Comparison of ENCODE assay signal across 8 cellular contexts in the genomic region with DNA sequence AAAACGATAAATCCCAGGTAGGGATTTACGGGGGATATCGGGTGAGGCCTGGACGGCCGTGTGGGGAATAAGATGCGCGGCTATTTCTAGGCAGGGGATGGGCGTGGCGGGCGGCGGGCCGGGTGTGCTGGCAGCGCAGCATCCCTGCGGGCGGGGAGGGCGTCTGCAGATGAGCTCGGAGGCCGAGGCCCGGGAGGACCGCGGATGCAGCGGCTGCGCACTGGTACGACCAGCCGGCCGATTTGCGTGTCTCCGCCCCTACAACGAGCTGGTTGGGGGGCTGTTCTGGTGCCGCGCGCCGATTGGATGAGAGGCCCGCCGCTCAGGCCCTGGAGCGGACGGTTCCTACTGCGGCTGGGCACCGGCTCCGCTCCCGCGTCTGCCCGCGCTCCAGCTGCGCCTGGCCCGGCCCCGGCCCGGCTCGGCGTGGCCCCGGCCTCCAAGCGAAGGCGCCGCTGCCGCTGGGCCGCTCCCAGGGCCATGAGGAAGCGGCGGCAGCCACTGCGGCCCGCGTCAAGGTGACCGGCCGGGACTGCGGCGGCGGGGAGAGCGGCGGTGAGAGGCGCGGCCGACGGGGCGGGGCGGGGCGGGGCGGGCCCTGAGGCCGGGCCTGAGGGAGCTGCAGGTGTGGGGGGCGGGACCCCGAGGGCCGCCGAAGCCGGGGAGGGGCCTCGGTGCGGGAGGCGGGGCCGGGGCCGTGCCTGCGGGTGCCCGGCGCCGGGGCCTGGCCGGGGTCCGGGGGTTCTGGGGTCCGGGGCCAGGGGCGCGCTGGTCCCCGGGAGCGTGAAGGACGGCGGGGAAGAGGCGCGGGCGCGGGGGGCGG. TPM values are rescaled to one million over a fixed set of nuclear protein-coding genes. Genes with fewer than 3 reads are reported as not detected.
DNase-seq lines count a peak whose midpoint lies in the region; ATAC-seq and TF ChIP-seq lines count a peak whose summit lies in the region.

A gene with protein sequence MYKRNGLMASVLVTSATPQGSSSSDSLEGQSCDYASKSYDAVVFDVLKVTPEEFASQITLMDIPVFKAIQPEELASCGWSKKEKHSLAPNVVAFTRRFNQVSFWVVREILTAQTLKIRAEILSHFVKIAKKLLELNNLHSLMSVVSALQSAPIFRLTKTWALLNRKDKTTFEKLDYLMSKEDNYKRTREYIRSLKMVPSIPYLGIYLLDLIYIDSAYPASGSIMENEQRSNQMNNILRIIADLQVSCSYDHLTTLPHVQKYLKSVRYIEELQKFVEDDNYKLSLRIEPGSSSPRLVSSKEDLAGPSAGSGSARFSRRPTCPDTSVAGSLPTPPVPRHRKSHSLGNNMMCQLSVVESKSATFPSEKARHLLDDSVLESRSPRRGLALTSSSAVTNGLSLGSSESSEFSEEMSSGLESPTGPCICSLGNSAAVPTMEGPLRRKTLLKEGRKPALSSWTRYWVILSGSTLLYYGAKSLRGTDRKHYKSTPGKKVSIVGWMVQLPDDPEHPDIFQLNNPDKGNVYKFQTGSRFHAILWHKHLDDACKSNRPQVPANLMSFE (plus strand): TSS at position 325 of the 823 bp plus-strand sequence. CDS start 47,508 bp downstream, outside the sequence.

- H3K4me1 ChIP-seq in HUES6 (ENCODE audit: control insufficient read depth, insufficient read depth, low read length) (peaks cover 17% of the 10 kb centered on the region), NT2/D1 (ENCODE audit: insufficient read depth, insufficient read length) (peaks cover 11% of the 10 kb centered on the region), endodermal cell (ENCODE audit: control insufficient read depth, insufficient read depth, low read length) (peaks cover 10% of the 10 kb centered on the region)

- peak within 1 kb of the TSS; percentile 71 for H3K4me3 Mint-ChIP-seq in Calu3 (ENCODE audit: low read depth, unreplicated experiment)
- peak within 1 kb of the TSS; percentile 61 for H3K4me3 Mint-ChIP-seq in endodermal cell

- CTCF ChIA-PET in Calu3 (lab: Charles Lee): interaction anchor here (0.7 kb wide), 1 partner anchor 26 kb away, joined by 5 read pairs; no protein-coding TSS in a partner anchor

- BruUV-seq in Calu3 (replicated peaks; lab: Mats Ljungman, UMichigan): no TSS peak

- H3K9me3 ChIP-seq in HUES6 (ENCODE audit: control insufficient read depth, insufficient read depth, low read depth, low read length) (no peaks in the 10 kb centered on the region), NT2/D1 (ENCODE audit: insufficient read depth, low read length) (no peaks in the 10 kb centered on the region), endodermal cell (ENCODE audit: control insufficient read depth, low read length) (no peaks in the 10 kb centered on the region)

- peak; percentile 88 for DNase-seq in Calu3
- peak; percentile 94 for DNase-seq in NT2/D1 (ENCODE audit: low read depth, low spot score)
- DNase-seq in activated CD8-positive, alpha-beta memory T cell treated with anti-CD3 and anti-CD28 coated beads, Interleukin-2, amount 50 U/mL, for 24 hours (ENCODE audit: extremely low read depth): peak; percentile 74
- peak; percentile 98 for DNase-seq in endodermal cell
- peak; percentile 98 for DNase-seq in mesenteric fat pad (ENCODE audit: low spot score)
- DNase-seq in stimulated activated CD8-positive, alpha-beta memory T cell treated with anti-CD3 and anti-CD28 coated beads, Interleukin-12 subunit alpha, Interleukin-12 subunit beta, amount 100 ng/mL, for 4 hours (ENCODE audit: low read depth): peak; percentile 87

- H3K36me3 ChIP-seq in HUES6 (ENCODE audit: control insufficient read depth, insufficient read depth, low read length): no peaks in the 10 kb centered on the region
- no peaks in the 10 kb centered on the region for H3K36me3 ChIP-seq in NT2/D1 (ENCODE audit: insufficient read depth, insufficient read length, low read length)
- no peaks in the 10 kb centered on the region for H3K36me3 ChIP-seq in endodermal cell (ENCODE audit: control insufficient read depth, insufficient read depth, low read length)

- no peak within 1 kb of the TSS for H3K27ac ChIP-seq in HUES6 (ENCODE audit: low read depth, low read length)
- H3K27ac ChIP-seq in endodermal cell (ENCODE audit: low read depth, low read length): no peak within 1 kb of the TSS

- intact Hi-C loops in Calu3 (cut with micrococcal nuclease; ENCODE audit: unreplicated experiment): no loop called here

- no peak within 1 kb of the TSS for H3K27ac Mint-ChIP-seq in Calu3 (ENCODE audit: unreplicated experiment)
- H3K27ac Mint-ChIP-seq in endodermal cell: peak within 1 kb of the TSS; percentile 67

- H3K4me3 ChIP-seq in HUES6 (ENCODE audit: low read depth, low read length) (peak within 1 kb of the TSS; percentile 74), NT2/D1 (ENCODE audit: insufficient read length, low read depth) (peak within 1 kb of the TSS; percentile 46), endodermal cell (ENCODE audit: low read length) (peak within 1 kb of the TSS; percentile 68)

- TF ChIP-seq CTCF in Calu3 (IDR thresholded peaks at IDR 0.05; ENCODE audit: unreplicated experiment) (no peak), endodermal cell (conservative IDR thresholded peaks at IDR 0.05) (no peak)

- peaks cover 40% of the 10 kb centered on the region for H3K27me3 ChIP-seq in HUES6 (ENCODE audit: control insufficient read depth, insufficient read depth, low read length)
- H3K27me3 ChIP-seq in NT2/D1 (ENCODE audit: insufficient read depth, insufficient read length): peaks cover 47% of the 10 kb centered on the region
- peaks cover 45% of the 10 kb centered on the region for H3K27me3 ChIP-seq in endodermal cell (ENCODE audit: control insufficient read depth, insufficient read depth, low read length, poor library complexity, severe bottlenecking)

- no peak within 1 kb of the TSS for H3K9ac ChIP-seq in HUES6 (ENCODE audit: low read length)
- peak within 1 kb of the TSS; percentile 65 for H3K9ac ChIP-seq in NT2/D1 (ENCODE audit: insufficient read length, low read depth)
- H3K9ac ChIP-seq in endodermal cell (ENCODE audit: extremely low read depth, low read length, poor library complexity, severe bottlenecking): no peak within 1 kb of the TSS

- peaks cover 7% of the 10 kb centered on the region for H3K27me3 Mint-ChIP-seq in Calu3 (ENCODE audit: unreplicated experiment)
- H3K27me3 Mint-ChIP-seq in endodermal cell (ENCODE audit: insufficient read depth): peaks cover 39% of the 10 kb centered on the region

- H3K4me1 Mint-ChIP-seq in Calu3 (ENCODE audit: low read depth, unreplicated experiment): peaks cover 6% of the 10 kb centered on the region
- H3K4me1 Mint-ChIP-seq in endodermal cell: peaks cover 26% of the 10 kb centered on the region

- WGBS in endodermal cell (ENCODE audit: insufficient coverage in 1 of 2, insufficient read length in 1 of 2), 2 experiments: 1 to 2% methylated on average over 19 to 105 of the region's 105 CpGs

- ATAC-seq in GM21447 (IDR thresholded peaks at IDR 0.05; ENCODE audit: unreplicated experiment): peak; percentile 96

- peaks cover 14% of the 10 kb centered on the region for H3K36me3 Mint-ChIP-seq in Calu3 (ENCODE audit: insufficient read depth, unreplicated experiment)
- H3K36me3 Mint-ChIP-seq in endodermal cell (ENCODE audit: low read depth): no peaks in the 10 kb centered on the region

- H3K9me3 Mint-ChIP-seq in Calu3 (ENCODE audit: low read depth, unreplicated experiment) (no peaks in the 10 kb centered on the region), endodermal cell (peaks cover 2% of the 10 kb centered on the region)

RNA-seq across cellular contexts. Expression of the gene that starts here (rescaled TPM):
- total RNA-seq in Calu3 (2022): 8.3 and 9.4 TPM in 2 replicates
- total RNA-seq in endodermal cell: 10 to 100 TPM; 23.3 to 25.0 TPM
- 21.4 TPM for polyA plus RNA-seq in endodermal cell (2013, experiment 1 of 2)
- 19.9 TPM for polyA plus RNA-seq in endodermal cell (2013, experiment 2 of 2)
- 4.8 TPM for total RNA-seq in mesenteric fat pad
